Comparison of ENCODE assay signal across 8 cellular contexts in the genomic region with DNA sequence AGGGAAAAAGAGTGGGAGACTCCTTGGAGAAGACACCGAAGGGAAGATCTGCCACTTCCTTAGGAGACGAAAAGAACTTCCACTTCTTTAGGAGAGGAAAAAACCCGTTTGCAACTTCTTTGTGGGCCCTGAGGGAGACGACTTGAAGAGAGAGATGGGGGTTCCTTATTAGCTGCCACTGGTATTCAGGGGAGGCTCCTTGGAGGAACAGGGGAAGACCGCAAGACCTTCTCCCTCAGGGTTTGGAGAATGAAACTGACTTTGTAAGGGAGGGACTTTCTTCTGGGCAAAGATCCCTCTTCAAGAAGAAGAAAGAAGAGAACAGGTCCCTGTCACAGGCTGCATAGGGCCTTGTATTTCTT. TPM values are rescaled to one million over a fixed set of nuclear protein-coding genes. Genes with fewer than 3 reads are reported as not detected.
DNase-seq lines count a peak whose midpoint lies in the region; ATAC-seq and TF ChIP-seq lines count a peak whose summit lies in the region.

No MANE protein-coding gene starts in this region.

- H3K27me3 ChIP-seq in right atrium auricular region (no peaks in the 10 kb centered on the region), brain microvascular endothelial cell (replicated peaks) (no peaks in the 10 kb centered on the region)

- H3K36me3 ChIP-seq in right atrium auricular region (no peaks in the 10 kb centered on the region), brain microvascular endothelial cell (replicated peaks) (no peaks in the 10 kb centered on the region), mesodermal cell (ENCODE audit: control insufficient read depth, insufficient read depth, low read length) (no peaks in the 10 kb centered on the region)

- H3K9me3 ChIP-seq in right atrium auricular region: no peaks in the 10 kb centered on the region
- H3K9me3 ChIP-seq in mesodermal cell (ENCODE audit: control insufficient read depth, low read length): no peaks in the 10 kb centered on the region

- TF ChIP-seq CTCF in right atrium auricular region (IDR thresholded peaks at IDR 0.05): no peak
- no peak for TF ChIP-seq CTCF in brain microvascular endothelial cell (IDR thresholded peaks at IDR 0.05; ENCODE audit: low read depth, low read length, missing control alignments)

- no peak for ATAC-seq in Right ventricle myocardium inferior
- ATAC-seq in GM21723 (IDR thresholded peaks at IDR 0.05; ENCODE audit: unreplicated experiment): no peak
- no peak for ATAC-seq in GM21619 (IDR thresholded peaks at IDR 0.05; ENCODE audit: unreplicated experiment)

- DNase-seq in right atrium auricular region (ENCODE audit: low spot score) (no peak), Right ventricle myocardium inferior (ENCODE audit: missing footprints) (no peak), brain microvascular endothelial cell (no peak), NCI-H2029 (lab: John Stamatoyannopoulos, UW) (no peak), NCI-H774 (lab: John Stamatoyannopoulos, UW) (no peak)

- in situ Hi-C loops in brain microvascular endothelial cell (cut with HindIII; ENCODE audit: low pct_ligation_motif_present, low sequenced_read_pairs): no loop called here

- H3K27ac ChIP-seq in right atrium auricular region: peak overlapping the region; percentile 89 to 90
- H3K27ac ChIP-seq in brain microvascular endothelial cell: peak overlapping the region; percentile 96
- H3K27ac ChIP-seq in mesodermal cell (ENCODE audit: low read depth, low read length, severe bottlenecking): peak overlapping the region; percentile 100

- intact Hi-C loops in Right ventricle myocardium inferior (cut with DNase I): no loop called here

- H3K4me3 ChIP-seq in right atrium auricular region (peak overlapping the region; percentile 84 to 91), brain microvascular endothelial cell (ENCODE audit: low read depth, low read length) (peak overlapping the region; percentile 73), mesodermal cell (ENCODE audit: extremely low read depth, insufficient read depth, low read length, poor library complexity, severe bottlenecking) (peak overlapping the region; percentile 95)

- 0% methylated on average over 3 to 5 of the region's 5 CpGs for WGBS in mesodermal cell (ENCODE audit: insufficient coverage in 2 of 2), 2 experiments

- H3K4me1 ChIP-seq in right atrium auricular region (peaks cover 0 to 17% of the 10 kb centered on the region in 2 donors), mesodermal cell (ENCODE audit: control insufficient read depth, insufficient read depth, low read length, poor library complexity, severe bottlenecking) (peaks cover 11% of the 10 kb centered on the region)

RNA-seq across cellular contexts. Expression of gene BCKDHA, which starts 0.4 kb away (rescaled TPM):
- total RNA-seq in right atrium auricular region (10 to 100 TPM; 65.2 to 77.6 TPM), Right ventricle myocardium inferior (44.9 TPM)
- polyA plus RNA-seq in mesodermal cell (2013, experiment 1 of 2): 46.9 TPM
- 39.0 TPM for polyA plus RNA-seq in mesodermal cell (2013, experiment 2 of 2)

RNA-seq across cellular contexts. Expression of gene EXOSC5, which starts 0.9 kb away (rescaled TPM):
- total RNA-seq in right atrium auricular region: 1 to 10 TPM; 8.5 to 9.0 TPM
- total RNA-seq in Right ventricle myocardium inferior: 17.1 TPM
- polyA plus RNA-seq in mesodermal cell (2013, experiment 1 of 2): 20.8 TPM
- 17.5 TPM for polyA plus RNA-seq in mesodermal cell (2013, experiment 2 of 2)

RNA-seq across cellular contexts. Expression of gene TMEM91, which starts 21.7 kb away (rescaled TPM):
- total RNA-seq in right atrium auricular region (1 to 10 TPM; 5.0 to 8.5 TPM), Right ventricle myocardium inferior (3.8 TPM)
- polyA plus RNA-seq in mesodermal cell (2013, experiment 1 of 2): 11.1 TPM
- 7.8 TPM for polyA plus RNA-seq in mesodermal cell (2013, experiment 2 of 2)

RNA-seq across cellular contexts. Expression of gene B3GNT8, which starts 29.2 kb away (rescaled TPM):
- total RNA-seq in right atrium auricular region: 1 to 10 TPM; 1.9 to 4.5 TPM
- 8.3 TPM for total RNA-seq in Right ventricle myocardium inferior
- 2.7 TPM for polyA plus RNA-seq in mesodermal cell (2013, experiment 1 of 2)
- polyA plus RNA-seq in mesodermal cell (2013, experiment 2 of 2): 3.4 TPM

RNA-seq across cellular contexts. Expression of gene B9D2, which starts 34.1 kb away (rescaled TPM):
- total RNA-seq in right atrium auricular region (1 to 10 TPM; 1.9 to 3.8 TPM), Right ventricle myocardium inferior (3.2 TPM)
- polyA plus RNA-seq in mesodermal cell (2013, experiment 1 of 2): 5.7 TPM
- 6.2 TPM for polyA plus RNA-seq in mesodermal cell (2013, experiment 2 of 2)
